In genomic region chr3:111667621-111668239, GRCh38 we compare ENCODE assay signal across 8 cellular contexts. TPM values are rescaled to one million over a fixed set of nuclear protein-coding genes. Genes with fewer than 3 reads are reported as not detected.
DNase-seq lines count a peak whose midpoint lies in the region; ATAC-seq and TF ChIP-seq lines count a peak whose summit lies in the region.

No MANE protein-coding gene starts in this region.

- no peak for TF ChIP-seq CTCF in HL-60 (IDR thresholded peaks at IDR 0.05; ENCODE audit: insufficient read depth, low read length)
- TF ChIP-seq CTCF in esophagus squamous epithelium (IDR thresholded peaks at IDR 0.05): no peak

- no peak overlapping the region for H3K23ac ChIP-seq in mesendoderm (ENCODE audit: low read length)

- no peak overlapping the region for H2BK5ac ChIP-seq in mesendoderm (ENCODE audit: low read length)

- peak overlapping the region; percentile 47 for H3K27ac ChIP-seq in HL-60 (replicated peaks)
- peak overlapping the region in 3 of 4 donors; percentile 15 to 61 (median 38) for H3K27ac ChIP-seq in esophagus squamous epithelium
- no peak overlapping the region for H3K27ac ChIP-seq in mesendoderm (ENCODE audit: low read depth, low read length)

- peak overlapping the region; percentile 17 for H3K4me3 ChIP-seq in HL-60 (replicated peaks; ENCODE audit: insufficient read depth, low read length)
- peak overlapping the region in 1 of 4 donors; percentile 26 for H3K4me3 ChIP-seq in esophagus squamous epithelium
- no peak overlapping the region for H3K4me3 ChIP-seq in mesendoderm (ENCODE audit: low read length)

- no peak overlapping the region for H3K4me2 ChIP-seq in mesendoderm (ENCODE audit: low read length)

- H3K79me2 ChIP-seq in mesendoderm (ENCODE audit: control insufficient read depth, insufficient read depth, low read length): no peaks in the 10 kb centered on the region

- intact Hi-C loops in esophagus squamous epithelium (cut with DNase I): no loop called here

- H3K36me3 ChIP-seq in esophagus squamous epithelium (no peaks in the 10 kb centered on the region), mesendoderm (ENCODE audit: control insufficient read depth, insufficient read depth, low read length) (no peaks in the 10 kb centered on the region)

- 45 to 52% methylated on average over 5 of the region's 5 CpGs for WGBS in esophagus squamous epithelium, 2 donors
- WGBS in mesendoderm (ENCODE audit: extremely low coverage, insufficient coverage, low lambda C conversion rate): no CpG with 5 or more reads among the region's 5 CpGs

- no peak overlapping the region for H2BK15ac ChIP-seq in mesendoderm (replicated peaks; ENCODE audit: low read depth)

- H3K27me3 ChIP-seq in HL-60 (ENCODE audit: insufficient read depth, poor library complexity, severe bottlenecking) (no peaks in the 10 kb centered on the region), esophagus squamous epithelium (no peaks in the 10 kb centered on the region), mesendoderm (ENCODE audit: insufficient read depth, low read length, poor library complexity) (no peaks in the 10 kb centered on the region)

- in situ Hi-C loops in G401 (cut with HindIII; ENCODE audit: low sequenced_read_pairs): no loop called here

- H3K9me3 ChIP-seq in esophagus squamous epithelium: peaks cover 0 to 5% (median 0%) of the 10 kb centered on the region in 3 donors

- peak; percentile 94 for ATAC-seq in GM21367 (IDR thresholded peaks at IDR 0.05; ENCODE audit: unreplicated experiment)

- no peaks in the 10 kb centered on the region for H3K79me1 ChIP-seq in mesendoderm (ENCODE audit: low read length)

- H3K56ac ChIP-seq in mesendoderm (ENCODE audit: low read length): no peak overlapping the region

- no peak overlapping the region for H4K5ac ChIP-seq in mesendoderm (ENCODE audit: low read length)

- TF ChIP-seq POLR2A in esophagus squamous epithelium (IDR thresholded peaks at IDR 0.05): no peak

- no peak overlapping the region for H3K4ac ChIP-seq in mesendoderm (ENCODE audit: low read depth, low read length)

- H4K8ac ChIP-seq in mesendoderm (ENCODE audit: low read depth, low read length): no peak overlapping the region

- H3K18ac ChIP-seq in mesendoderm (ENCODE audit: low read length): no peak overlapping the region

- H3K4me1 ChIP-seq in esophagus squamous epithelium: peaks cover 0 to 11% (median 0%) of the 10 kb centered on the region in 3 donors
- H3K4me1 ChIP-seq in mesendoderm (ENCODE audit: control insufficient read depth, low read depth, low read length): no peaks in the 10 kb centered on the region

- peak; percentile 95 for DNase-seq in CD1c-positive myeloid dendritic cell (ENCODE audit: extremely low spot score)
- DNase-seq in HL-60 (ENCODE audit: low read depth in 1 of 2, low spot score in 1 of 2): peak; percentile 93
- DNase-seq in activated CD4-positive, alpha-beta T cell treated with anti-CD3 and anti-CD28 coated beads, Interleukin-2, amount 50 U/mL, for 4 hours: peak; percentile 59 to 65
- DNase-seq in esophagus squamous epithelium (lab: John Stamatoyannopoulos, UW): peak; percentile 21
- DNase-seq in stimulated activated CD4-positive, alpha-beta T cell treated with anti-CD3 and anti-CD28 coated beads, Interleukin-1b, Interleukin-23, amount 100 ng/mL, for 48 hours: peak; percentile 76
- DNase-seq in G401 (ENCODE audit: low spot score): no peak
- DNase-seq in mesendoderm: no peak

- no peak overlapping the region for H2BK120ac ChIP-seq in mesendoderm (ENCODE audit: low read depth, low read length)

- H2AK5ac ChIP-seq in mesendoderm (ENCODE audit: low read length): no peak overlapping the region

- no peak overlapping the region for H3K9ac ChIP-seq in mesendoderm (ENCODE audit: low read length)

RNA-seq across cellular contexts. Expression of gene PLCXD2, which starts 6.7 kb away (rescaled TPM):
- 1 to 10 TPM in 3 of 4 donors, under 1 TPM in 1; 0.53 to 3.6 (median 1.5) TPM for total RNA-seq in esophagus squamous epithelium
- not detected in 2 replicates for total RNA-seq in G401 (2014; rRNA removed; shearing (Covaris generic))
- polyA plus RNA-seq in mesendoderm (2013, experiment 1 of 2): 0.37 TPM
- 0.38 TPM for polyA plus RNA-seq in mesendoderm (2013, experiment 2 of 2)

Comparison
In these comparisons a context has a peak if more than half of its experiments do, and no peak if none do; other contexts are left out.
1. DNase-seq: peak in CD1c-positive myeloid dendritic cell (single experiment), HL-60 (2 of 2), activated CD4-positive, alpha-beta T cell treated with anti-CD3 and anti-CD28 coated beads, Interleukin-2, amount 50 U/mL, for 4 hours (2 of 2), esophagus squamous epithelium (single experiment) and stimulated activated CD4-positive, alpha-beta T cell treated with anti-CD3 and anti-CD28 coated beads, Interleukin-1b, Interleukin-23, amount 100 ng/mL, for 48 hours (single experiment); none in G401 (single experiment) and mesendoderm (single experiment).